In the genomic region with DNA sequence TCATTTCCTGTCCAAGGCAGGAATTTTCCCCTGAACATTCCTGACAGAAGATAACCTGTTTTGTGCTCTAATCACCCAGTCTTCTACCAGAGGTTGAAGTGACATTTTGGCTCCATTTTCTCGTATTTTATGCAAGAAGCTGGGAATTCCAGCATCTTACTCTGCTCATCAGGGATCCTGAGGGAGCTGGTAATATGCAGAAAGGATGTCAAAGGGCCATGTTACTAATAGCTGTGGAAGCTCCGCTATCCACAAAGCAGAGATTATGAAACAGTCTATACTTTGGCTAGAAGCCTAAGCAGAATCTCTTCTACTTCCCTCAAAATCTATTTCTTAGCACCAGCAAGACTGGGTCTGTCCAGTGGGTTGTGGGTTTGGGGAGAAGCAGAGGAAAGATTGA, we compare ENCODE assay signal across 26 cellular contexts.
A peak's percentile ranks its signal among the peaks of the same experiment; 100 is the strongest.
DNase-seq lines count a peak whose midpoint lies in the region; ATAC-seq and TF ChIP-seq lines count a peak whose summit lies in the region.
"Had no signal": no experiment of that assay in that cellular context is flagged by ENCODE, and none has a peak within 500 bp of the region (broad histone marks: within the 10 kb centered on the region; RNA-seq: fewer than 3 reads in every experiment).

No MANE protein-coding gene starts in this region.

- no peak for TF ChIP-seq CTCF in HFFc6 (IDR thresholded peaks at IDR 0.05)
- TF ChIP-seq CTCF in brain microvascular endothelial cell (IDR thresholded peaks at IDR 0.05; ENCODE audit: low read depth, low read length, missing control alignments): no peak

- H3K36me3 Mint-ChIP-seq in HFFc6 (ENCODE audit: low read depth): no peaks in the 10 kb centered on the region; the same call in 1 of the 2 replicates
- H3K36me3 Mint-ChIP-seq: CD4-positive, alpha-beta memory T cell; naive thymus-derived CD4-positive, alpha-beta T cell; stimulated activated naive B cell treated with anti-CD40 and anti-IgM and Interleukin-4, amounts not matched to agents 10 μg/mL and 1 μg/mL and 100 μg/mL, for 72 hours had no signal

- 0 out of 2 replicates have a peak, but pooled peaks cover 3% of the 10 kb centered on the region for H3K9me3 Mint-ChIP-seq in HFFc6
- H3K9me3 Mint-ChIP-seq: activated T-cell treated with anti-CD3 and anti-CD28 coated beads, Interleukin-2, amount 50 U/mL, for 24 hours had no signal

- H3K36me3 ChIP-seq in brain microvascular endothelial cell (replicated peaks): no peaks in the 10 kb centered on the region
- no peaks in the 10 kb centered on the region for H3K36me3 ChIP-seq in subcutaneous abdominal adipose tissue (ENCODE audit: control insufficient read depth in 5 of 5, insufficient read depth in 5 of 5, low read length in 5 of 5)
- H3K36me3 ChIP-seq: adrenal gland, esophagus squamous epithelium, heart right ventricle, SJCRH30 had no signal

- H3K4me3 ChIP-seq in brain microvascular endothelial cell (ENCODE audit: low read depth, low read length) (no peak overlapping the region), subcutaneous abdominal adipose tissue (ENCODE audit: low read depth in 1 of 5, low read length in 5 of 5) (no peak overlapping the region)
- H3K4me3 ChIP-seq: adrenal gland, esophagus squamous epithelium, heart right ventricle, K562, SJCRH30, testis had no signal

- H3K27me3 ChIP-seq in brain microvascular endothelial cell (replicated peaks): no peaks in the 10 kb centered on the region
- H3K27me3 ChIP-seq in subcutaneous abdominal adipose tissue (ENCODE audit: control insufficient read depth in 5 of 5, insufficient read depth in 4 of 5, low read length in 5 of 5): no peaks in the 10 kb centered on the region
- H3K27me3 ChIP-seq: adrenal gland, esophagus squamous epithelium, heart right ventricle, SJCRH30, testis had no signal

- H3K27me3 Mint-ChIP-seq in HFFc6 (ENCODE audit: insufficient read depth): no peaks in the 10 kb centered on the region; the same call in 1 of the 2 replicates
- H3K27me3 Mint-ChIP-seq: activated T-cell treated with anti-CD3 and anti-CD28 coated beads, Interleukin-2, amount 50 U/mL, for 24 hours; CD4-positive, alpha-beta memory T cell; naive thymus-derived CD4-positive, alpha-beta T cell; stimulated activated naive B cell treated with anti-CD40 and anti-IgM and Interleukin-4, amounts not matched to agents 10 μg/mL and 1 μg/mL and 100 μg/mL, for 72 hours had no signal

- no peak overlapping the region for H3K9ac ChIP-seq in subcutaneous abdominal adipose tissue (ENCODE audit: low read length in 5 of 5)

- ATAC-seq in GM18870 (IDR thresholded peaks at IDR 0.05; ENCODE audit: unreplicated experiment): no peak
- ATAC-seq: heart right ventricle; K562; naive thymus-derived CD4-positive, alpha-beta T cell had no signal

- in situ Hi-C loops in brain microvascular endothelial cell (cut with HindIII; ENCODE audit: low pct_ligation_motif_present, low sequenced_read_pairs): no loop called here

- peak; percentile 54 for DNase-seq in HFFc6
- DNase-seq in brain microvascular endothelial cell: peak; percentile 80
- DNase-seq in hepatic stellate cell (ENCODE audit: low spot score): peak; percentile 58
- DNase-seq in T-helper 9 cell: no peak
- DNase-seq in effector CD4-positive, alpha-beta T cell: no peak
- no peak for DNase-seq in NCI-H2081 (lab: John Stamatoyannopoulos, UW)
- DNase-seq: activated T-cell treated with anti-CD3 and anti-CD28 coated beads, Interleukin-2, amount 50 U/mL, for 24 hours; adrenal gland; AML-193; CD4-positive, alpha-beta memory T cell; esophagus squamous epithelium; GOT3; heart right ventricle; MM.1S; naive thymus-derived CD4-positive, alpha-beta T cell; NCI-H1417 treated with DMSO at 0.1 percent for 48 hours; NCI-H524 treated with DMSO at 0.1 percent for 48 hours; occipital lobe; SJCRH30; stimulated activated CD4-positive, alpha-beta T cell treated with anti-CD3 and anti-CD28 coated beads, Interleukin-4, amount 100 ng/mL, for 1 hour; stimulated activated naive B cell treated with anti-CD40 and anti-IgM and Interleukin-4, amounts not matched to agents 10 μg/mL and 1 μg/mL and 100 μg/mL, for 72 hours; T-helper 1 cell; testis had no signal

- H3K4me1 Mint-ChIP-seq in HFFc6 (ENCODE audit: low read depth): peaks cover 38% of the 10 kb centered on the region; the same call in 1 of the 2 replicates
- H3K4me1 Mint-ChIP-seq: CD4-positive, alpha-beta memory T cell; naive thymus-derived CD4-positive, alpha-beta T cell; stimulated activated naive B cell treated with anti-CD40 and anti-IgM and Interleukin-4, amounts not matched to agents 10 μg/mL and 1 μg/mL and 100 μg/mL, for 72 hours had no signal

- H3K27ac Mint-ChIP-seq in HFFc6: peak overlapping the region; percentile 60; the same call in 1 of the 2 replicates
- H3K27ac Mint-ChIP-seq: activated T-cell treated with anti-CD3 and anti-CD28 coated beads, Interleukin-2, amount 50 U/mL, for 24 hours; CD4-positive, alpha-beta memory T cell; naive thymus-derived CD4-positive, alpha-beta T cell; stimulated activated naive B cell treated with anti-CD40 and anti-IgM and Interleukin-4, amounts not matched to agents 10 μg/mL and 1 μg/mL and 100 μg/mL, for 72 hours had no signal

- H3K4me3 Mint-ChIP-seq in HFFc6: no peak overlapping the region
- H3K4me3 Mint-ChIP-seq: activated T-cell treated with anti-CD3 and anti-CD28 coated beads, Interleukin-2, amount 50 U/mL, for 24 hours; CD4-positive, alpha-beta memory T cell; naive thymus-derived CD4-positive, alpha-beta T cell; stimulated activated naive B cell treated with anti-CD40 and anti-IgM and Interleukin-4, amounts not matched to agents 10 μg/mL and 1 μg/mL and 100 μg/mL, for 72 hours had no signal

- H3K27ac ChIP-seq in brain microvascular endothelial cell: peak overlapping the region; percentile 85
- H3K27ac ChIP-seq in subcutaneous abdominal adipose tissue (ENCODE audit: low read depth, low read length): peak overlapping the region; percentile 59
- H3K27ac ChIP-seq: adrenal gland, esophagus squamous epithelium, heart right ventricle, SJCRH30, testis had no signal

- peaks cover 0 to 20% (median 5%) of the 10 kb centered on the region in 5 donors for H3K4me1 ChIP-seq in subcutaneous abdominal adipose tissue (ENCODE audit: control insufficient read depth in 5 of 5, insufficient read depth in 5 of 5, low read length in 5 of 5)
- H3K4me1 ChIP-seq: esophagus squamous epithelium, heart right ventricle, SJCRH30 had no signal

- H3K9me3 ChIP-seq in subcutaneous abdominal adipose tissue (ENCODE audit: control insufficient read depth in 5 of 5, low read length in 5 of 5): no peaks in the 10 kb centered on the region
- H3K9me3 ChIP-seq: adrenal gland, esophagus squamous epithelium, SJCRH30, testis had no signal

Comparison
In these comparisons a context has a peak if more than half of its experiments do, and no peak if none do; other contexts are left out.
1. DNase-seq: peak in HFFc6 (single experiment), brain microvascular endothelial cell (single experiment) and hepatic stellate cell (single experiment); none in T-helper 9 cell (single experiment), effector CD4-positive, alpha-beta T cell (single experiment) and NCI-H2081 (0 of 2).